1 cellular context compared by ENCODE assay signal in genomic region chr7:1028775-1029636, GRCh38.
TF ChIP-seq lines count a peak whose summit lies in the region.

No MANE protein-coding gene starts in this region.

TF ChIP-seq in HepG2, 621 proteins besides CTCF, POLR2A, EP300 and RAD21 (continued from another document and continues in another):
- TF ChIP-seq ZNF687 (CRISPR knock-in tag; IDR thresholded peaks at IDR 0.05) (peak; percentile 73), HOXA9 (CRISPR knock-in tag; IDR thresholded peaks at IDR 0.05; ENCODE audit: borderline replicate concordance) (no peak), ZFP41 (CRISPR knock-in tag; IDR thresholded peaks at IDR 0.05; ENCODE audit: borderline replicate concordance) (no peak), ZFP36L2 (CRISPR knock-in tag; IDR thresholded peaks at IDR 0.05) (0 out of 2 replicates have a peak, but pooled peaks have one; percentile 46), POLR2G (IDR thresholded peaks at IDR 0.05; ENCODE audit: low read depth, low read length) (peak; percentile 74), ARNT2 (CRISPR knock-in tag; IDR thresholded peaks at IDR 0.05; ENCODE audit: low read depth) (no peak), ZNF607 (CRISPR knock-in tag; IDR thresholded peaks at IDR 0.05; ENCODE audit: borderline replicate concordance) (no peak), ARNTL (CRISPR knock-in tag; IDR thresholded peaks at IDR 0.05) (peak; percentile 88), MXD3 (CRISPR knock-in tag; IDR thresholded peaks at IDR 0.05) (no peak), FOSL1 (CRISPR knock-in tag; IDR thresholded peaks at IDR 0.05; ENCODE audit: borderline replicate concordance) (peak; percentile 43; the same call in 1 of the 2 replicates), MXI1 (IDR thresholded peaks at IDR 0.05; ENCODE audit: borderline replicate concordance, low read depth, low read length) (peak; percentile 96; the same call in 2 of the 3 replicates), JDP2 (CRISPR knock-in tag; IDR thresholded peaks at IDR 0.05; ENCODE audit: borderline replicate concordance) (no peak), ZNF720 (CRISPR knock-in tag; IDR thresholded peaks at IDR 0.05) (no peak), ZNF770 (CRISPR knock-in tag; IDR thresholded peaks at IDR 0.05) (peak; percentile 57; the same call in 1 of the 2 replicates), GATAD2A (CRISPR knock-in tag; IDR thresholded peaks at IDR 0.05) (peak; percentile 72), ZMYM4 (CRISPR knock-in tag; IDR thresholded peaks at IDR 0.05) (no peak; the same call in 1 of the 2 replicates), ZNF691 (CRISPR knock-in tag; IDR thresholded peaks at IDR 0.05; ENCODE audit: borderline replicate concordance, low read depth) (peak; percentile 71; the same call in 1 of the 2 replicates), TGIF2 (CRISPR knock-in tag; IDR thresholded peaks at IDR 0.05) (no peak), KMT2B (CRISPR knock-in tag; IDR thresholded peaks at IDR 0.05) (peak; percentile 16; the same call in 1 of the 2 replicates), SRF (IDR thresholded peaks at IDR 0.05; ENCODE audit: low read depth, low read length) (no peak), ZBTB33 (CRISPR knock-in tag; IDR thresholded peaks at IDR 0.05) (peak; percentile 76), TAF15 (IDR thresholded peaks at IDR 0.05; ENCODE audit: low read depth, low read length, poor library complexity, severe bottlenecking) (no peak), MLX (CRISPR knock-in tag; IDR thresholded peaks at IDR 0.05) (peak; percentile 80), TEAD3 (CRISPR knock-in tag; optimal IDR thresholded peaks at IDR 0.05; ENCODE audit: borderline replicate concordance) (peak; percentile 8), GTF3A (CRISPR knock-in tag; conservative IDR thresholded peaks at IDR 0.05) (no peak), NCOA2 (CRISPR knock-in tag; IDR thresholded peaks at IDR 0.05) (0 out of 2 replicates have a peak, but pooled peaks have one; percentile 21), ARID4A (CRISPR knock-in tag; IDR thresholded peaks at IDR 0.05; ENCODE audit: borderline replicate concordance) (peak; percentile 26; the same call in 1 of the 2 replicates), ARID2 (CRISPR knock-in tag; IDR thresholded peaks at IDR 0.05; ENCODE audit: borderline replicate concordance) (no peak), ZFY (CRISPR knock-in tag; IDR thresholded peaks at IDR 0.05) (peak; percentile 51), DPF2 (CRISPR knock-in tag; IDR thresholded peaks at IDR 0.05; ENCODE audit: borderline replicate concordance, low read depth) (0 out of 2 replicates have a peak, but pooled peaks have one; percentile 52), HOMEZ (CRISPR knock-in tag; IDR thresholded peaks at IDR 0.05; ENCODE audit: low read depth) (peak; percentile 10; the same call in 1 of the 2 replicates), PPARG (CRISPR knock-in tag; conservative IDR thresholded peaks at IDR 0.05) (peak; percentile 40; the same call in 1 of the 2 replicates), ZNF513 (CRISPR knock-in tag; conservative IDR thresholded peaks at IDR 0.05) (no peak), ZNF792 (CRISPR knock-in tag; IDR thresholded peaks at IDR 0.05) (peak; percentile 97), RBAK (CRISPR knock-in tag; IDR thresholded peaks at IDR 0.05) (0 out of 2 replicates have a peak, but pooled peaks have one; percentile 25), ZNF362 (CRISPR knock-in tag; IDR thresholded peaks at IDR 0.05; ENCODE audit: borderline replicate concordance) (peak; percentile 55; the same call in 1 of the 2 replicates), NR0B2 (CRISPR knock-in tag; IDR thresholded peaks at IDR 0.05) (no peak), RXRA (CRISPR knock-in tag; IDR thresholded peaks at IDR 0.05) (no peak), ELF3 (CRISPR knock-in tag; IDR thresholded peaks at IDR 0.05) (peak; percentile 56; the same call in 1 of the 2 replicates)
